8 cellular contexts compared by ENCODE assay signal in genomic region chr9:87479801-87480201, GRCh38. TPM values are rescaled to one million over a fixed set of nuclear protein-coding genes. Genes with fewer than 3 reads are reported as not detected.
A peak's percentile ranks its signal among the peaks of the same experiment; 100 is the strongest.
DNase-seq lines count a peak whose midpoint lies in the region; ATAC-seq lines count a peak whose summit lies in the region.

No MANE protein-coding gene starts in this region.

- no peaks in the 10 kb centered on the region for H3K9me3 Mint-ChIP-seq in activated T-helper 2 cell treated with anti-CD3 and anti-CD28 coated beads, Interferon-gamma antibody, Interleukin-2, Interleukin-4, amounts not matched to agents 10 μg/mL and 5 μg/mL and 100 μg/mL, durations not matched to agents 14 hours and 24 hours and 36 hours

- peaks cover 8% of the 10 kb centered on the region for H3K4me1 Mint-ChIP-seq in activated T-helper 2 cell treated with anti-CD3 and anti-CD28 coated beads, Interferon-gamma antibody, Interleukin-2, Interleukin-4, amounts not matched to agents 10 μg/mL and 5 μg/mL and 100 μg/mL, durations not matched to agents 14 hours and 24 hours and 36 hours (ENCODE audit: low read depth)

- peak; percentile 95 for DNase-seq in A172 (ENCODE audit: low spot score)
- DNase-seq in SKM-1 treated with dmso at 0.1 percent for 144 hours (lab: John Stamatoyannopoulos, UW; ENCODE audit: unreplicated experiment): peak; percentile 90
- DNase-seq in pons (ENCODE audit: low spot score): peak; percentile 74
- DNase-seq in NCI-H1417 (lab: John Stamatoyannopoulos, UW): no peak
- no peak for DNase-seq in activated T-helper 2 cell treated with anti-CD3 and anti-CD28 coated beads, Interferon-gamma antibody, Interleukin-2, Interleukin-4, amounts not matched to agents 10 μg/mL and 5 μg/mL and 100 μg/mL, durations not matched to agents 14 hours and 24 hours and 36 hours (ENCODE audit: low spot score)
- DNase-seq in NCI-H524 (lab: John Stamatoyannopoulos, UW): no peak

- H3K36me3 Mint-ChIP-seq in activated T-helper 2 cell treated with anti-CD3 and anti-CD28 coated beads, Interferon-gamma antibody, Interleukin-2, Interleukin-4, amounts not matched to agents 10 μg/mL and 5 μg/mL and 100 μg/mL, durations not matched to agents 14 hours and 24 hours and 36 hours (ENCODE audit: low read depth): no peaks in the 10 kb centered on the region

- ATAC-seq in GM18909 (IDR thresholded peaks at IDR 0.05; ENCODE audit: poor library complexity, unreplicated experiment): peak; percentile 91
- peak; percentile 86 for ATAC-seq in HG03064 (IDR thresholded peaks at IDR 0.05; ENCODE audit: low read depth, unreplicated experiment)

- no peak overlapping the region for H3K27ac Mint-ChIP-seq in activated T-helper 2 cell treated with anti-CD3 and anti-CD28 coated beads, Interferon-gamma antibody, Interleukin-2, Interleukin-4, amounts not matched to agents 10 μg/mL and 5 μg/mL and 100 μg/mL, durations not matched to agents 14 hours and 24 hours and 36 hours

- no peak overlapping the region for H3K4me3 Mint-ChIP-seq in activated T-helper 2 cell treated with anti-CD3 and anti-CD28 coated beads, Interferon-gamma antibody, Interleukin-2, Interleukin-4, amounts not matched to agents 10 μg/mL and 5 μg/mL and 100 μg/mL, durations not matched to agents 14 hours and 24 hours and 36 hours (ENCODE audit: low read depth)

- intact Hi-C loops in activated T-helper 2 cell treated with anti-CD3 and anti-CD28 coated beads, Interferon-gamma antibody, Interleukin-2, Interleukin-4, amounts not matched to agents 10 μg/mL and 5 μg/mL and 100 μg/mL, durations not matched to agents 14 hours and 24 hours and 36 hours (cut with micrococcal nuclease): no loop called here

- peaks cover 6% of the 10 kb centered on the region for H3K27me3 Mint-ChIP-seq in activated T-helper 2 cell treated with anti-CD3 and anti-CD28 coated beads, Interferon-gamma antibody, Interleukin-2, Interleukin-4, amounts not matched to agents 10 μg/mL and 5 μg/mL and 100 μg/mL, durations not matched to agents 14 hours and 24 hours and 36 hours (ENCODE audit: low read depth)

RNA-seq across cellular contexts. Expression of gene DAPK1, which starts 17.9 kb away (rescaled TPM):
- total RNA-seq in A172 (2014; rRNA removed; shearing (Covaris generic)): 17.7 and 25.5 TPM in 2 replicates
- 38.6 and 39.1 TPM in 2 replicates for total RNA-seq in activated T-helper 2 cell treated with anti-CD3 and anti-CD28 coated beads, Interferon-gamma antibody, Interleukin-2, Interleukin-4, amounts not matched to agents 10 μg/mL and 5 μg/mL and 100 μg/mL, durations not matched to agents 14 hours and 24 hours and 36 hours

Comparison
In these comparisons a context has a peak if more than half of its experiments do, and no peak if none do; other contexts are left out.
1. DNase-seq: peak in A172 (single experiment), SKM-1 treated with dmso at 0.1 percent for 144 hours (single experiment) and pons (single experiment); none in NCI-H1417 (0 of 3), activated T-helper 2 cell treated with anti-CD3 and anti-CD28 coated beads, Interferon-gamma antibody, Interleukin-2, Interleukin-4, amounts not matched to agents 10 μg/mL and 5 μg/mL and 100 μg/mL, durations not matched to agents 14 hours and 24 hours and 36 hours (single experiment) and NCI-H524 (0 of 2).